Comparison of ENCODE assay signal across 10 cellular contexts in genomic region chr10:52312999-52313349, GRCh38. TPM values are rescaled to one million over a fixed set of nuclear protein-coding genes. Genes with fewer than 3 reads are reported as not detected.
A peak's percentile ranks its signal among the peaks of the same experiment; 100 is the strongest.
DNase-seq lines count a peak whose midpoint lies in the region; ATAC-seq, FAIRE-seq and TF ChIP-seq lines count a peak whose summit lies in the region.
"Had no signal": no experiment of that assay in that cellular context is flagged by ENCODE, and none has a peak within 500 bp of the region (broad histone marks: within the 10 kb centered on the region; RNA-seq: fewer than 3 reads in every experiment).

No MANE protein-coding gene starts in this region.

- TF ChIP-seq POLR2A in HepG2 (IDR thresholded peaks at IDR 0.05; ENCODE audit: insufficient read depth in 1 of 2, low read depth in 2 of 2, low read length in 2 of 2) (no peak), right lobe of liver (IDR thresholded peaks at IDR 0.05) (no peak), upper lobe of left lung (IDR thresholded peaks at IDR 0.05) (no peak)

- WGBS in HepG2 (ENCODE audit: low lambda C conversion rate), result 16% methylated on average over 7 of the region's 7 CpGs
- 4% methylated on average over 6 of the region's 7 CpGs for WGBS in right lobe of liver (ENCODE audit: insufficient coverage, low coverage, low lambda C conversion rate, missing lambda C conversion rate)
- WGBS in upper lobe of left lung, 2 donors, result 8 to 10% methylated on average over 7 of the region's 7 CpGs

- peak overlapping the region; percentile 89 for H3K4me2 ChIP-seq in HepG2 (ENCODE audit: low read depth, low read length)

- DNase-seq in HepG2 (ENCODE audit: low spot score) (no peak), right lobe of liver (no peak), choroid plexus epithelial cell (ENCODE audit: low read depth) (peak; percentile 26), cortex of kidney (lab: John Stamatoyannopoulos, UW) (no peak), upper lobe of left lung (no peak), mucosa of gallbladder (ENCODE audit: low spot score) (no peak)
- DNase-seq: NCI-H1930 had no signal

- peaks cover 54% of the 10 kb centered on the region for H3K4me1 ChIP-seq in HepG2 (ENCODE audit: insufficient read depth, low read length)
- peaks cover 0 to 24% (median 0%) of the 10 kb centered on the region in 4 donors for H3K4me1 ChIP-seq in right lobe of liver
- peaks cover 16 to 18% of the 10 kb centered on the region in 2 donors for H3K4me1 ChIP-seq in mucosa of rectum (ENCODE audit: control insufficient read depth in 2 of 2, insufficient read depth in 2 of 2, low read length in 2 of 2)
- peaks cover 14 to 27% (median 22%) of the 10 kb centered on the region in 4 donors for H3K4me1 ChIP-seq in upper lobe of left lung

- TF ChIP-seq RAD21 in HepG2 (CRISPR knock-in tag; IDR thresholded peaks at IDR 0.05), result no peak

- peaks cover 2% of the 10 kb centered on the region for H3K79me2 ChIP-seq in HepG2 (ENCODE audit: insufficient read depth, low read length)

- FAIRE-seq in HepG2 (lab: Jason Lieb, UNC), result no peak

- H3K9ac ChIP-seq in HepG2 (ENCODE audit: insufficient read depth, low read depth, low read length), result peak overlapping the region; percentile 62
- H3K9ac ChIP-seq in mucosa of rectum (ENCODE audit: low read depth in 1 of 2, low read length in 2 of 2), result peak overlapping the region in 1 of 2 donors; percentile 6

- H3K27ac ChIP-seq in HepG2 (ENCODE audit: extremely low read length, insufficient read depth, low read length), result peak overlapping the region; percentile 61
- no peak overlapping the region for H3K27ac ChIP-seq in right lobe of liver
- no peak overlapping the region for H3K27ac ChIP-seq in mucosa of rectum (ENCODE audit: low read depth in 2 of 2, low read length in 2 of 2)
- H3K27ac ChIP-seq in upper lobe of left lung, result no peak overlapping the region

- in situ Hi-C loops in HepG2 (cut with HindIII; ENCODE audit: extremely low pct_ligation_motif_present, low pct_unique_long_range_greater_than_20kb), result loop anchor here (5.0 to 10.0 kb wide), 3 partner anchors 174 to 469 kb away; no protein-coding TSS in a partner anchor

- CTCF ChIA-PET in HepG2 (lab: Yijun Ruan, JAX; ENCODE audit: low intra/inter-chr PET ratio, low total read pairs), result interaction anchor here (3.0 kb wide), 1 partner anchor 176 kb away, joined by 27 read pairs; no protein-coding TSS in a partner anchor

- POLR2A ChIA-PET in HepG2 (lab: Yijun Ruan, JAX), result interaction anchor here (0.7 kb wide), 1 partner anchor 164 kb away, joined by 3 read pairs; no protein-coding TSS in a partner anchor

- ATAC-seq in HepG2, result no peak
- ATAC-seq in right lobe of liver, result no peak
- no peak for ATAC-seq in HG03175 (IDR thresholded peaks at IDR 0.05; ENCODE audit: unreplicated experiment)
- ATAC-seq in upper lobe of left lung (ENCODE audit: low FRiP score in 2 of 2), result no peak
- ATAC-seq: activated naive CD4-positive, alpha-beta T cell treated with anti-CD3 and anti-CD28 coated beads, Interleukin-2, amount 50 U/mL, for 72 hours had no signal

- H3K36me3 ChIP-seq in HepG2 (replicated peaks in 1 of 2; ENCODE audit: control insufficient read depth in 1 of 2, insufficient read depth in 2 of 2, low read length in 2 of 2) (no peaks in the 10 kb centered on the region), right lobe of liver (no peaks in the 10 kb centered on the region), mucosa of rectum (ENCODE audit: control insufficient read depth in 2 of 2, insufficient read depth in 2 of 2, low read length in 2 of 2) (no peaks in the 10 kb centered on the region), upper lobe of left lung (no peaks in the 10 kb centered on the region)

- H3K27me3 ChIP-seq in HepG2 (ENCODE audit: control insufficient read depth in 1 of 2, insufficient read depth in 2 of 2, low read length in 2 of 2) (peaks cover 0 to 13% of the 10 kb centered on the region in 2 experiments; a peak in 2 of 5 replicates), right lobe of liver (peaks cover 0 to 9% of the 10 kb centered on the region in 2 donors), mucosa of rectum (ENCODE audit: control insufficient read depth in 2 of 2, insufficient read depth in 2 of 2, low read length in 2 of 2) (peaks cover 32 to 35% of the 10 kb centered on the region in 2 donors), upper lobe of left lung (peaks cover 0 to 11% (median 8%) of the 10 kb centered on the region in 4 donors)

- H3K9me3 ChIP-seq in HepG2 (ENCODE audit: low read length), result no peaks in the 10 kb centered on the region
- H3K9me3 ChIP-seq in right lobe of liver, result no peaks in the 10 kb centered on the region
- no peaks in the 10 kb centered on the region for H3K9me3 ChIP-seq in mucosa of rectum (ENCODE audit: control insufficient read depth in 2 of 2, low read length in 2 of 2)
- no peaks in the 10 kb centered on the region for H3K9me3 ChIP-seq in upper lobe of left lung

- intact Hi-C loops in HepG2 (cut with micrococcal nuclease; ENCODE audit: unreplicated experiment) (no loop called here), right lobe of liver (cut with DNase I) (no loop called here)

- no peak for TF ChIP-seq EP300 in HepG2 (IDR thresholded peaks at IDR 0.05; ENCODE audit: low read depth in 2 of 2, low read length in 2 of 2)
- no peak for TF ChIP-seq EP300 in HepG2 (CRISPR knock-in tag; IDR thresholded peaks at IDR 0.05; ENCODE audit: borderline replicate concordance)
- no peak for TF ChIP-seq EP300 in upper lobe of left lung (IDR thresholded peaks at IDR 0.05)

- H2AFZ ChIP-seq in HepG2 (ENCODE audit: low read length), result no peak overlapping the region

- peak overlapping the region; percentile 22 to 77 (median 68); a peak in 5 of 6 replicates for H3K4me3 ChIP-seq in HepG2 (replicated peaks in 1 of 3; ENCODE audit: insufficient read depth in 1 of 3, low read depth in 2 of 3, low read length in 3 of 3)
- no peak overlapping the region for H3K4me3 ChIP-seq in right lobe of liver
- H3K4me3 ChIP-seq in choroid plexus epithelial cell (ENCODE audit: low read depth, low read length), result peak overlapping the region; percentile 81
- peak overlapping the region; percentile 65 to 72 for H3K4me3 ChIP-seq in mucosa of rectum (ENCODE audit: low read length in 2 of 2)
- peak overlapping the region in 2 of 4 donors; percentile 54 for H3K4me3 ChIP-seq in upper lobe of left lung

- H4K20me1 ChIP-seq in HepG2 (ENCODE audit: insufficient read depth, low read length), result no peaks in the 10 kb centered on the region

- TF ChIP-seq CTCF in HepG2 (CRISPR knock-in tag; IDR thresholded peaks at IDR 0.05) (no peak), right lobe of liver (IDR thresholded peaks at IDR 0.05) (no peak), choroid plexus epithelial cell (conservative IDR thresholded peaks at IDR 0.05; ENCODE audit: low read depth, low read length) (no peak), upper lobe of left lung (IDR thresholded peaks at IDR 0.05) (no peak)

- BruUV-seq in HepG2 (replicated peaks; lab: Mats Ljungman, UMichigan), result no TSS peak

TF ChIP-seq in HepG2, 621 proteins besides CTCF, POLR2A, EP300 and RAD21:
- TF ChIP-seq ATF7 (IDR thresholded peaks at IDR 0.05) (peak; percentile 96), ATF7 (CRISPR knock-in tag; IDR thresholded peaks at IDR 0.05) (no peak), ZNF205 (CRISPR knock-in tag; IDR thresholded peaks at IDR 0.05) (no peak), CREB1 (IDR thresholded peaks at IDR 0.05) (peak; percentile 80), CREB1 (CRISPR knock-in tag; IDR thresholded peaks at IDR 0.05) (0 out of 2 replicates have a peak, but pooled peaks have one; percentile 22)
TF ChIP-seq in HepG2: peak in this region for 2.

RNA-seq across cellular contexts. Expression of gene DKK1, which starts 1.1 kb away (rescaled TPM):
- total RNA-seq in HepG2 (2016; rRNA removed; fragmentation: Illumina TruSeq; extraction: Trizol) (143 and 262 TPM in 2 replicates), right lobe of liver (not detected), upper lobe of left lung (10 to 100 TPM in 1 of 6 donors, 1 to 10 TPM in 3, not detected in 2; 3.1 to 11.7 (median 6.4) TPM), mucosa of gallbladder (9.3 TPM)
- 170 and 175 TPM in 2 replicates for total RNA-seq in HepG2 (2016; cell fraction: cytosol; rRNA removed; fragmentation: Illumina TruSeq; extraction: Trizol; ENCODE audit: low read depth)
- total RNA-seq in HepG2 (2016; cell fraction: insoluble cytoplasmic fraction; rRNA removed; fragmentation: Illumina TruSeq; extraction: Trizol), result 140 and 239 TPM in 2 replicates
- total RNA-seq in HepG2 (2016; cell fraction: membrane; rRNA removed; fragmentation: Illumina TruSeq; extraction: Trizol), result 116 and 117 TPM in 2 replicates
- 264 and 293 TPM in 2 replicates for total RNA-seq in HepG2 (2016; cell fraction: nucleus; rRNA removed; fragmentation: Illumina TruSeq; extraction: Trizol)
- polyA plus RNA-seq in HepG2 (2011; rRNA removed), result 52.9 and 123 TPM in 2 replicates
- 52.9 and 64.6 TPM in 2 replicates for polyA plus RNA-seq in HepG2 (2011; cell fraction: cytosol; rRNA removed)
- 25.1 and 31.9 TPM in 2 replicates for polyA plus RNA-seq in HepG2 (2011; cell fraction: nucleus; rRNA removed)
- 18.4 and 75.9 TPM in 2 replicates for polyA plus RNA-seq in HepG2 (2012)
- 25.2 and 32.2 TPM in 2 replicates for polyA plus RNA-seq in HepG2 (2016; cell fraction: cytosol; fragmentation: Illumina TruSeq; extraction: Trizol; ENCODE audit: low read depth)
- polyA plus RNA-seq in HepG2 (2016; cell fraction: insoluble cytoplasmic fraction; fragmentation: Illumina TruSeq; extraction: Trizol; ENCODE audit: low read depth), result 160 TPM in 2 replicates
- polyA plus RNA-seq in HepG2 (2016; cell fraction: membrane; fragmentation: Illumina TruSeq; extraction: Trizol; ENCODE audit: low read depth), result 33.1 and 42.9 TPM in 2 replicates
- 469 and 518 TPM in 2 replicates for polyA plus RNA-seq in HepG2 (2016; cell fraction: nucleus; fragmentation: Illumina TruSeq; extraction: Trizol; ENCODE audit: insufficient read depth, low read depth)
- polyA minus RNA-seq in HepG2 (2011; rRNA and poly(A)+ RNA removed; ENCODE audit: low replicate concordance), result 32.2 and 34.1 TPM in 2 replicates
- polyA minus RNA-seq in HepG2 (2011; cell fraction: cytosol; rRNA and poly(A)+ RNA removed), result 31.8 and 36.1 TPM in 2 replicates
- 28.0 and 41.8 TPM in 2 replicates for polyA minus RNA-seq in HepG2 (2011; cell fraction: nucleus; rRNA and poly(A)+ RNA removed)
- total RNA-seq: activated naive CD4-positive, alpha-beta T cell treated with anti-CD3 and anti-CD28 coated beads, Interleukin-2, amount 50 U/mL, for 72 hours had no signal

Comparison
In these comparisons a context has a peak if more than half of its experiments do, and no peak if none do; other contexts are left out.
1. H3K4me3 ChIP-seq: peak in HepG2 (3 of 3), choroid plexus epithelial cell (single experiment) and mucosa of rectum (2 of 2); none in right lobe of liver (0 of 3).
2. RNA of gene DKK1, which starts 1.1 kb away (total RNA-seq): 116 to 293 TPM in HepG2; 9.3 TPM in mucosa of gallbladder (single experiment), 3.1 to 11.7 TPM in upper lobe of left lung and not detected in right lobe of liver; every median in the first group is over 4 times any median in the second.